Comparison of ENCODE assay signal across 8 cellular contexts in genomic region chr1:160416369-160416768, GRCh38. TPM values are rescaled to one million over a fixed set of nuclear protein-coding genes. Genes with fewer than 3 reads are reported as not detected.
DNase-seq lines count a peak whose midpoint lies in the region; TF ChIP-seq lines count a peak whose summit lies in the region.

No MANE protein-coding gene starts in this region.

- no TSS peak for BruUV-seq in A673 (replicated peaks; lab: Mats Ljungman, UMichigan)

- H3K9me3 Mint-ChIP-seq in immature natural killer cell = no peaks in the 10 kb centered on the region

- CTCF ChIA-PET in A673 (lab: Charles Lee) (interaction anchor here (0.8 to 1.1 kb wide), 2 partner anchors 40 to 331 kb away, joined by 3 read pairs; no protein-coding TSS in a partner anchor), GM10248 (lab: Yijun Ruan, JAX) (interaction anchor here (1.0 to 3.0 kb wide), 3 partner anchors 12 to 223 kb away, joined by 3 to 12 read pairs (median 5); no protein-coding TSS in a partner anchor)

- H3K27ac ChIP-seq in A673 (ENCODE audit: low read depth, low read length, poor library complexity, severe bottlenecking) = no peak overlapping the region

- POLR2A ChIA-PET in A673 (lab: Charles Lee; ENCODE audit: low non-redundant PET) (no interaction called here), GM10248 (lab: Yijun Ruan, JAX) (interaction anchor here (0.6 kb wide), 1 partner anchor 71 kb away, joined by 3 read pairs; no protein-coding TSS in a partner anchor)

- no peaks in the 10 kb centered on the region for H3K36me3 Mint-ChIP-seq in immature natural killer cell

- no peaks in the 10 kb centered on the region for H3K4me1 ChIP-seq in A673 (ENCODE audit: insufficient read depth, low read length, poor library complexity, severe bottlenecking)

- H3K4me3 ChIP-seq in A673 (ENCODE audit: low read depth, low read length, poor library complexity, severe bottlenecking) (no peak overlapping the region), fibroblast of mammary gland (ENCODE audit: control insufficient read depth, low read depth, low read length) (no peak overlapping the region)

- intact Hi-C loops in A673 (cut with micrococcal nuclease; ENCODE audit: unreplicated experiment) = no loop called here

- H3K27me3 ChIP-seq in A673 (replicated peaks; ENCODE audit: insufficient read depth, low read depth, low read length, poor library complexity) = no peaks in the 10 kb centered on the region

- no peaks in the 10 kb centered on the region for H3K36me3 ChIP-seq in A673 (ENCODE audit: insufficient read depth, low read length, poor library complexity, severe bottlenecking)

- peaks cover 0 to 3% (median 3%) of the 10 kb centered on the region in 3 donors for H3K27me3 Mint-ChIP-seq in immature natural killer cell (ENCODE audit: low read depth in 3 of 3)

- no peak overlapping the region for H3K27ac Mint-ChIP-seq in immature natural killer cell

- TF ChIP-seq CTCF in A673 (conservative IDR thresholded peaks at IDR 0.05; ENCODE audit: low read depth, low read length) (peak; percentile 56), GM10248 (IDR thresholded peaks at IDR 0.05; ENCODE audit: control extremely low read depth, extremely low read depth, low read depth, missing control alignments) (peak; percentile 40), fibroblast of mammary gland (conservative IDR thresholded peaks at IDR 0.05; ENCODE audit: control insufficient read depth, insufficient read depth, low read depth, low read length) (peak; percentile 34)

- H3K4me3 Mint-ChIP-seq in immature natural killer cell = no peak overlapping the region

- peak; percentile 50 for DNase-seq in A673 (ENCODE audit: low spot score)
- DNase-seq in GM10248 (ENCODE audit: extremely low spot score) = no peak
- DNase-seq in NCI-H69 (lab: John Stamatoyannopoulos, UW) = peak; percentile 55
- DNase-seq in fibroblast of mammary gland (ENCODE audit: low read depth) = peak; percentile 26
- no peak for DNase-seq in immature natural killer cell
- no peak for DNase-seq in NK-92 treated with Interleukin-12 subunit alpha and Interleukin-12 subunit beta, amount 100 ng/mL, for 24 hours (lab: John Stamatoyannopoulos, UW)
- no peak for DNase-seq in NCI-H2029 treated with DMSO at 0.1 percent for 48 hours (lab: John Stamatoyannopoulos, UW)
- DNase-seq in midbrain (lab: John Stamatoyannopoulos, UW) = no peak

- H3K9me3 ChIP-seq in A673 (ENCODE audit: low read depth, low read length, poor library complexity, severe bottlenecking) = no peaks in the 10 kb centered on the region

- no peaks in the 10 kb centered on the region for H3K4me1 Mint-ChIP-seq in immature natural killer cell

RNA-seq across cellular contexts. Expression of gene VANGL2, which starts 16.0 kb away (rescaled TPM):
- 20.9 and 22.7 TPM in 2 replicates for total RNA-seq in A673 (2021)
- polyA plus RNA-seq in immature natural killer cell = not detected

RNA-seq across cellular contexts. Expression of gene NHLH1, which starts 49.5 kb away (rescaled TPM):
- 0.43 and 0.55 TPM in 2 replicates for total RNA-seq in A673 (2021)
- not detected for polyA plus RNA-seq in immature natural killer cell

Comparison
In these comparisons a context has a peak if more than half of its experiments do, and no peak if none do; other contexts are left out.
1. DNase-seq: peak in A673 (single experiment), NCI-H69 (single experiment) and fibroblast of mammary gland (single experiment); none in GM10248 (single experiment), immature natural killer cell (0 of 3), NK-92 treated with Interleukin-12 subunit alpha and Interleukin-12 subunit beta, amount 100 ng/mL, for 24 hours (single experiment), NCI-H2029 treated with DMSO at 0.1 percent for 48 hours (single experiment) and midbrain (single experiment).
2. Peak in every context shown above with its lines, with median percentiles within 50 percentile points of each other: CTCF ChIP-seq.